ENCODE assay signal across 1 cellular context in the genomic region with DNA sequence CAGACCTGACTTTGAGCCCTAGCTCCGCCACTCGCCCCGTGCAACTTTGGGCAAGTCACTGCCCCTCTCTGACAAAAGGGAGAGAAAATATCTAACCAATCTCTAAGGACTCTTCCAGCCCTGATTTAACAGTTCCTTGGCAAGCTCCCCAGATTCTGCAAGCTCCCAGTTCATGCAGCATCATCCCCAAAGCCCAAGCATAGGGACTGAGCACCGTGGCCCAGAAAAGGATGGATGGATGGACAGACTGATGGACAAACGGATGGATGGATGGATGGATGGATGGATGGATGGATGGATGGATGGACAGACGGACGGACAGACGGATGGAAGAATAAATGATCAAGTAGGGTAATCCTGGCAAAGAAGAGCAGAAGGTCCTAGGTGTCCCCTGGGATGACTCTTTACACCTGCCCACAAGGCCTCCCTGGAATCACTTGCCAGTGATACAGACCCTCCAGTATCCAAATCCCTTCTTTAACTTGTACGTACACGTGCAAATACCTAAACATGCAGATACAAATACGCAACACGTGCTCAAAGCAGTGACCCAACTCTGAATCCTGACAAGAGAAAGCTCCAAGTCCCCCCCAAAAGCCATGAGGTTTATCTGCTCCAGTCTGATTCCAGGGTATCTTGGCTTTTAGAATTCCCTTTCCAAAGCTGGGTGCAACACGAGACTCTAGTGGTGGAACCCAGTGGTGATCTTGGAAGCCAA.
TF ChIP-seq lines count a peak whose summit lies in the region.

No MANE protein-coding gene starts in this region.

TF ChIP-seq in WTC11, 78 proteins besides CTCF, POLR2A, EP300 and RAD21 (continued from another document):
- TF ChIP-seq, protein P1, sequence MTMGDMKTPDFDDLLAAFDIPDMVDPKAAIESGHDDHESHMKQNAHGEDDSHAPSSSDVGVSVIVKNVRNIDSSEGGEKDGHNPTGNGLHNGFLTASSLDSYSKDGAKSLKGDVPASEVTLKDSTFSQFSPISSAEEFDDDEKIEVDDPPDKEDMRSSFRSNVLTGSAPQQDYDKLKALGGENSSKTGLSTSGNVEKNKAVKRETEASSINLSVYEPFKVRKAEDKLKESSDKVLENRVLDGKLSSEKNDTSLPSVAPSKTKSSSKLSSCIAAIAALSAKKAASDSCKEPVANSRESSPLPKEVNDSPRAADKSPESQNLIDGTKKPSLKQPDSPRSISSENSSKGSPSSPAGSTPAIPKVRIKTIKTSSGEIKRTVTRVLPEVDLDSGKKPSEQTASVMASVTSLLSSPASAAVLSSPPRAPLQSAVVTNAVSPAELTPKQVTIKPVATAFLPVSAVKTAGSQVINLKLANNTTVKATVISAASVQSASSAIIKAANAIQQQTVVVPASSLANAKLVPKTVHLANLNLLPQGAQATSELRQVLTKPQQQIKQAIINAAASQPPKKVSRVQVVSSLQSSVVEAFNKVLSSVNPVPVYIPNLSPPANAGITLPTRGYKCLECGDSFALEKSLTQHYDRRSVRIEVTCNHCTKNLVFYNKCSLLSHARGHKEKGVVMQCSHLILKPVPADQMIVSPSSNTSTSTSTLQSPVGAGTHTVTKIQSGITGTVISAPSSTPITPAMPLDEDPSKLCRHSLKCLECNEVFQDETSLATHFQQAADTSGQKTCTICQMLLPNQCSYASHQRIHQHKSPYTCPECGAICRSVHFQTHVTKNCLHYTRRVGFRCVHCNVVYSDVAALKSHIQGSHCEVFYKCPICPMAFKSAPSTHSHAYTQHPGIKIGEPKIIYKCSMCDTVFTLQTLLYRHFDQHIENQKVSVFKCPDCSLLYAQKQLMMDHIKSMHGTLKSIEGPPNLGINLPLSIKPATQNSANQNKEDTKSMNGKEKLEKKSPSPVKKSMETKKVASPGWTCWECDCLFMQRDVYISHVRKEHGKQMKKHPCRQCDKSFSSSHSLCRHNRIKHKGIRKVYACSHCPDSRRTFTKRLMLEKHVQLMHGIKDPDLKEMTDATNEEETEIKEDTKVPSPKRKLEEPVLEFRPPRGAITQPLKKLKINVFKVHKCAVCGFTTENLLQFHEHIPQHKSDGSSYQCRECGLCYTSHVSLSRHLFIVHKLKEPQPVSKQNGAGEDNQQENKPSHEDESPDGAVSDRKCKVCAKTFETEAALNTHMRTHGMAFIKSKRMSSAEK (CRISPR knock-in tag; IDR thresholded peaks at IDR 0.05; ENCODE audit: borderline replicate concordance) = no peak
- TF ChIP-seq MYBL2 (CRISPR knock-in tag; IDR thresholded peaks at IDR 0.05) (no peak), HMGA2 (CRISPR knock-in tag; IDR thresholded peaks at IDR 0.05) (no peak)
- TF ChIP-seq, protein P2, sequence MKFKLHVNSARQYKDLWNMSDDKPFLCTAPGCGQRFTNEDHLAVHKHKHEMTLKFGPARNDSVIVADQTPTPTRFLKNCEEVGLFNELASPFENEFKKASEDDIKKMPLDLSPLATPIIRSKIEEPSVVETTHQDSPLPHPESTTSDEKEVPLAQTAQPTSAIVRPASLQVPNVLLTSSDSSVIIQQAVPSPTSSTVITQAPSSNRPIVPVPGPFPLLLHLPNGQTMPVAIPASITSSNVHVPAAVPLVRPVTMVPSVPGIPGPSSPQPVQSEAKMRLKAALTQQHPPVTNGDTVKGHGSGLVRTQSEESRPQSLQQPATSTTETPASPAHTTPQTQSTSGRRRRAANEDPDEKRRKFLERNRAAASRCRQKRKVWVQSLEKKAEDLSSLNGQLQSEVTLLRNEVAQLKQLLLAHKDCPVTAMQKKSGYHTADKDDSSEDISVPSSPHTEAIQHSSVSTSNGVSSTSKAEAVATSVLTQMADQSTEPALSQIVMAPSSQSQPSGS (CRISPR knock-in tag; IDR thresholded peaks at IDR 0.05; ENCODE audit: borderline replicate concordance, low read depth) = no peak
- TF ChIP-seq, protein P3, sequence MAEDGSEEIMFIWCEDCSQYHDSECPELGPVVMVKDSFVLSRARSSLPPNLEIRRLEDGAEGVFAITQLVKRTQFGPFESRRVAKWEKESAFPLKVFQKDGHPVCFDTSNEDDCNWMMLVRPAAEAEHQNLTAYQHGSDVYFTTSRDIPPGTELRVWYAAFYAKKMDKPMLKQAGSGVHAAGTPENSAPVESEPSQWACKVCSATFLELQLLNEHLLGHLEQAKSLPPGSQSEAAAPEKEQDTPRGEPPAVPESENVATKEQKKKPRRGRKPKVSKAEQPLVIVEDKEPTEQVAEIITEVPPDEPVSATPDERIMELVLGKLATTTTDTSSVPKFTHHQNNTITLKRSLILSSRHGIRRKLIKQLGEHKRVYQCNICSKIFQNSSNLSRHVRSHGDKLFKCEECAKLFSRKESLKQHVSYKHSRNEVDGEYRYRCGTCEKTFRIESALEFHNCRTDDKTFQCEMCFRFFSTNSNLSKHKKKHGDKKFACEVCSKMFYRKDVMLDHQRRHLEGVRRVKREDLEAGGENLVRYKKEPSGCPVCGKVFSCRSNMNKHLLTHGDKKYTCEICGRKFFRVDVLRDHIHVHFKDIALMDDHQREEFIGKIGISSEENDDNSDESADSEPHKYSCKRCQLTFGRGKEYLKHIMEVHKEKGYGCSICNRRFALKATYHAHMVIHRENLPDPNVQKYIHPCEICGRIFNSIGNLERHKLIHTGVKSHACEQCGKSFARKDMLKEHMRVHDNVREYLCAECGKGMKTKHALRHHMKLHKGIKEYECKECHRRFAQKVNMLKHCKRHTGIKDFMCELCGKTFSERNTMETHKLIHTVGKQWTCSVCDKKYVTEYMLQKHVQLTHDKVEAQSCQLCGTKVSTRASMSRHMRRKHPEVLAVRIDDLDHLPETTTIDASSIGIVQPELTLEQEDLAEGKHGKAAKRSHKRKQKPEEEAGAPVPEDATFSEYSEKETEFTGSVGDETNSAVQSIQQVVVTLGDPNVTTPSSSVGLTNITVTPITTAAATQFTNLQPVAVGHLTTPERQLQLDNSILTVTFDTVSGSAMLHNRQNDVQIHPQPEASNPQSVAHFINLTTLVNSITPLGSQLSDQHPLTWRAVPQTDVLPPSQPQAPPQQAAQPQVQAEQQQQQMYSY (CRISPR knock-in tag; IDR thresholded peaks at IDR 0.05) = no peak
